10 cellular contexts compared by ENCODE assay signal in the genomic region with DNA sequence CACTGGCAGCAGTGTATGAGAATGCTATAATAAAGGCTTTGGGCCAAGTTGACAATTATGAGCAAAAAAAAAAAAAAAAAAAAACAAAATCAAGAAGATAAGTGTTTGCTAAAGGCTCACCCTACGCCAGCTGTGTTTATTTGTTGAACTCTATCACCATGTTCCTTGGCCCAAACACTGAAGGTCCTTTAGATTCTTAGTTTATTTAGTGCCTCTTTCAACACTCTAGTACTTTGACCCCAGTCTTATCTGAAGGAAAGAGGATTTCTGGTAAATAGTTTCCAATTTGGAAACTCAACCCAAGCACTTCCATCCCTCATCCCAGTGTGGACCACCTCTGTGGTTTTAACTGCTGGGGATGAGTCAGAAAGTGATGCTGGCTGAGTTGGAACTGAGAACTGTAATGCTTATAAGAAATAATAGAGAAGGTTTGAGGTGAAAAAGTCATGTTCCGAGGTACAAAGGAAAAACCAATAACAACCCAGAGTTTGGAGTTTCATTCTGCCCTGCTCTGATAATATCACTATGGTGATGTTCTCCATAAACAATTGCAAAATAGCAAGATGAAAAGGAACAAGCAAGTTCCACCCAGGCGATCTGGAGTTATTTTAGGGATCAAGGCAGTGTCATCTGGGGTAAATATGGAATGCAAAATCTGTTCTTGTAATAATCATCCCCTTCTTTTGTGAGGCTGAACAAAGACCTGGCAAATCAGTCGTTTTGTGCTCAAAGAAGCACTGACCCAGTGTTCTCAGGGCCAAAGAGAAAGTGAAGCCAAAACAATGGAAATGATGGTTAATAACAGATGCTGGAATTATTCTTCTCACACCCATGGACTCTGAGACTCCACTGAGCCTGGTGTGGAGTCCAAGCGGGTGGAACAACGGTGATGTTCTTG. TPM values are rescaled to one million over a fixed set of nuclear protein-coding genes. Genes with fewer than 3 reads are reported as not detected.
DNase-seq lines count a peak whose midpoint lies in the region; ATAC-seq and TF ChIP-seq lines count a peak whose summit lies in the region.
"Had no signal": no experiment of that assay in that cellular context is flagged by ENCODE, and none has a peak within 500 bp of the region (broad histone marks: within the 10 kb centered on the region; RNA-seq: fewer than 3 reads in every experiment).

No MANE protein-coding gene starts in this region.

- DNase-seq in NCI-H1105 treated with DMSO at 0.1 percent for 48 hours (lab: John Stamatoyannopoulos, UW) = peak; percentile 22
- DNase-seq in NCI-H1105 (lab: John Stamatoyannopoulos, UW) = no peak
- peak in 1 of 4 donors; percentile 53 for DNase-seq in body of pancreas
- no peak for DNase-seq in lower lobe of right lung
- DNase-seq in tibial nerve (ENCODE audit: low spot score in 2 of 2) = peak in 1 of 2 donors; percentile 64
- no peak for DNase-seq in activated naive CD4-positive, alpha-beta T cell (lab: John Stamatoyannopoulos, UW)
- no peak for DNase-seq in NCI-H69 (lab: John Stamatoyannopoulos, UW)
- DNase-seq in activated CD8-positive, alpha-beta memory T cell treated with anti-CD3 and anti-CD28 coated beads, Interleukin-2, amount 10 ng/mL, durations not matched to agents 7 days and 5 days = no peak

- peak; percentile 52 to 87 for TF ChIP-seq EP300 in tibial nerve (IDR thresholded peaks at IDR 0.05)

- H3K9me3 Mint-ChIP-seq in activated CD8-positive, alpha-beta memory T cell treated with anti-CD3 and anti-CD28 coated beads, Interleukin-2, amount 10 ng/mL, durations not matched to agents 7 days and 5 days (ENCODE audit: low read depth) = no peaks in the 10 kb centered on the region

- H3K36me3 ChIP-seq in body of pancreas (replicated peaks in 1 of 2; ENCODE audit: insufficient read depth in 1 of 2, low read depth in 2 of 2) (no peaks in the 10 kb centered on the region), lower lobe of right lung (no peaks in the 10 kb centered on the region), tibial nerve (no peaks in the 10 kb centered on the region)
- H3K36me3 ChIP-seq: HAP-1 had no signal

- ATAC-seq in body of pancreas (peak; percentile 79), lower lobe of right lung (peak; percentile 92 to 95)
- ATAC-seq in activated CD8-positive, alpha-beta memory T cell treated with anti-CD3 and anti-CD28 coated beads, Interleukin-2, amount 10 ng/mL, durations not matched to agents 7 days and 5 days = no peak

- H3K4me1 ChIP-seq in body of pancreas (peaks cover 24% of the 10 kb centered on the region), lower lobe of right lung (peaks cover 38% of the 10 kb centered on the region), tibial nerve (peaks cover 0 to 34% (median 12%) of the 10 kb centered on the region in 4 donors)
- H3K4me1 ChIP-seq: HAP-1 had no signal

- H3K9me3 ChIP-seq in body of pancreas (no peaks in the 10 kb centered on the region), lower lobe of right lung (no peaks in the 10 kb centered on the region), tibial nerve (no peaks in the 10 kb centered on the region)
- H3K9me3 ChIP-seq: HAP-1 had no signal

- intact Hi-C loops in body of pancreas (cut with DNase I) = no loop called here
- intact Hi-C loops in lower lobe of right lung (cut with DNase I) = no loop called here

- peak overlapping the region in 2 of 4 donors; percentile 40 to 59 for H3K27ac ChIP-seq in body of pancreas
- H3K27ac ChIP-seq in lower lobe of right lung = peak overlapping the region; percentile 82
- peak overlapping the region in 3 of 4 donors; percentile 68 to 88 (median 80) for H3K27ac ChIP-seq in tibial nerve
- H3K27ac ChIP-seq: 22Rv1 had no signal

- WGBS in body of pancreas, 2 donors = 40 to 41% methylated on average over 6 of the region's 6 CpGs
- WGBS in tibial nerve, 2 donors = 23 to 36% methylated on average over 6 of the region's 6 CpGs

- H3K27me3 Mint-ChIP-seq in activated CD8-positive, alpha-beta memory T cell treated with anti-CD3 and anti-CD28 coated beads, Interleukin-2, amount 10 ng/mL, durations not matched to agents 7 days and 5 days = peaks cover 6% of the 10 kb centered on the region

- no peak overlapping the region for H3K27ac Mint-ChIP-seq in activated CD8-positive, alpha-beta memory T cell treated with anti-CD3 and anti-CD28 coated beads, Interleukin-2, amount 10 ng/mL, durations not matched to agents 7 days and 5 days

- H3K4me3 Mint-ChIP-seq in activated CD8-positive, alpha-beta memory T cell treated with anti-CD3 and anti-CD28 coated beads, Interleukin-2, amount 10 ng/mL, durations not matched to agents 7 days and 5 days = no peak overlapping the region

- CTCF ChIA-PET in activated CD8-positive, alpha-beta memory T cell treated with anti-CD3 and anti-CD28 coated beads, Interleukin-2, amount 10 ng/mL, durations not matched to agents 7 days and 5 days (lab: Charles Lee) = interaction anchor here (1.2 to 1.4 kb wide), 2 partner anchors 11 to 77 kb away, joined by 4 read pairs; no protein-coding TSS in a partner anchor

- peaks cover 3% of the 10 kb centered on the region for H3K36me3 Mint-ChIP-seq in activated CD8-positive, alpha-beta memory T cell treated with anti-CD3 and anti-CD28 coated beads, Interleukin-2, amount 10 ng/mL, durations not matched to agents 7 days and 5 days

- peaks cover 32% of the 10 kb centered on the region for H3K4me1 Mint-ChIP-seq in activated CD8-positive, alpha-beta memory T cell treated with anti-CD3 and anti-CD28 coated beads, Interleukin-2, amount 10 ng/mL, durations not matched to agents 7 days and 5 days

- TF ChIP-seq POLR2A in body of pancreas (IDR thresholded peaks at IDR 0.05) (no peak), tibial nerve (IDR thresholded peaks at IDR 0.05) (no peak)

- H3K4me3 ChIP-seq in body of pancreas = no peak overlapping the region
- H3K4me3 ChIP-seq in lower lobe of right lung = no peak overlapping the region
- H3K4me3 ChIP-seq in tibial nerve = peak overlapping the region in 1 of 4 donors; percentile 5
- H3K4me3 ChIP-seq: HAP-1 had no signal

- H3K27me3 ChIP-seq in body of pancreas (no peaks in the 10 kb centered on the region), lower lobe of right lung (ENCODE audit: low read depth) (no peaks in the 10 kb centered on the region), tibial nerve (no peaks in the 10 kb centered on the region)

- TF ChIP-seq CTCF in body of pancreas (IDR thresholded peaks at IDR 0.05) = no peak
- no peak for TF ChIP-seq CTCF in lower lobe of right lung (IDR thresholded peaks at IDR 0.05)
- no peak for TF ChIP-seq CTCF in tibial nerve (IDR thresholded peaks at IDR 0.05)

RNA-seq across cellular contexts. Expression of a gene that starts 19.7 kb away (rescaled TPM):
- 10 to 100 TPM; 35.5 to 54.1 TPM for total RNA-seq in body of pancreas
- 236 TPM for total RNA-seq in lower lobe of right lung
- 100 to 1,000 TPM in 1 of 4 donors, 10 to 100 TPM in 3; 58.2 to 109 (median 96.7) TPM for total RNA-seq in tibial nerve
- 100 to 1,000 TPM; 411 to 427 TPM for total RNA-seq in activated CD8-positive, alpha-beta memory T cell treated with anti-CD3 and anti-CD28 coated beads, Interleukin-2, amount 10 ng/mL, durations not matched to agents 7 days and 5 days
